In genomic region chr20:37042986-37043972, GRCh38 we compare ENCODE assay signal across 9 cellular contexts. TPM values are rescaled to one million over a fixed set of nuclear protein-coding genes. Genes with fewer than 3 reads are reported as not detected.
DNase-seq lines count a peak whose midpoint lies in the region; ATAC-seq and TF ChIP-seq lines count a peak whose summit lies in the region.
"Had no signal": no experiment of that assay in that cellular context is flagged by ENCODE, and none has a peak within 500 bp of the region (broad histone marks: within the 10 kb centered on the region; RNA-seq: fewer than 3 reads in every experiment).

No MANE protein-coding gene starts in this region.

- no peaks in the 10 kb centered on the region for H3K79me2 ChIP-seq in mammary epithelial cell (ENCODE audit: insufficient read depth, low read length)

- H3K4me1 Mint-ChIP-seq in CD4-positive, CD25-positive, alpha-beta regulatory T cell, result peaks cover 15 to 41% (median 30%) of the 10 kb centered on the region in 4 donors
- peaks cover 5% of the 10 kb centered on the region for H3K4me1 Mint-ChIP-seq in activated T-helper 17 cell treated with anti-CD3 and anti-CD28 coated beads, Interleukin-2, amount 50 U/mL, for 72 hours

- H3K9me3 ChIP-seq in CD4-positive, CD25-positive, alpha-beta regulatory T cell (ENCODE audit: control insufficient read depth in 2 of 2, low read length in 2 of 2), result no peaks in the 10 kb centered on the region
- no peaks in the 10 kb centered on the region for H3K9me3 ChIP-seq in mammary epithelial cell (replicated peaks; ENCODE audit: insufficient read depth, low read length)
- H3K9me3 ChIP-seq: SK-N-SH had no signal

- peak; percentile 81 to 83 for ATAC-seq in CD4-positive, CD25-positive, alpha-beta regulatory T cell (ENCODE audit: low read depth in 2 of 2)
- ATAC-seq in GM19438 (IDR thresholded peaks at IDR 0.05; ENCODE audit: low read depth, unreplicated experiment), result peak; percentile 47
- ATAC-seq in HG03342 (IDR thresholded peaks at IDR 0.05; ENCODE audit: unreplicated experiment), result peak; percentile 71
- ATAC-seq in activated T-helper 17 cell treated with anti-CD3 and anti-CD28 coated beads, Interleukin-2, amount 50 U/mL, for 72 hours (replicated peaks), result peak; percentile 89

- DNase-seq in CD4-positive, CD25-positive, alpha-beta regulatory T cell, result peak in 2 of 3 donors; percentile 60 to 84
- DNase-seq in DMS 273 treated with DMSO at 0.1 percent for 48 hours (lab: John Stamatoyannopoulos, UW) (no peak), mammary epithelial cell (no peak), SW480 (ENCODE audit: low spot score) (no peak), NCI-H1048 (lab: John Stamatoyannopoulos, UW) (no peak)
- DNase-seq: SK-N-SH had no signal

- no peak overlapping the region for H3K4me2 ChIP-seq in mammary epithelial cell (ENCODE audit: insufficient read depth, low read depth, low read length)
- H3K4me2 ChIP-seq: SK-N-SH had no signal

- H3K36me3 ChIP-seq in CD4-positive, CD25-positive, alpha-beta regulatory T cell (ENCODE audit: control insufficient read depth, insufficient read depth, low read length), result peaks cover 37% of the 10 kb centered on the region
- H3K36me3 ChIP-seq in mammary epithelial cell (ENCODE audit: insufficient read depth, low read length), result peaks cover 21% of the 10 kb centered on the region

- peak overlapping the region; percentile 93 for H3K4me3 ChIP-seq in CD4-positive, CD25-positive, alpha-beta regulatory T cell (ENCODE audit: low read depth, low read length)
- no peak overlapping the region for H3K4me3 ChIP-seq in mammary epithelial cell (replicated peaks in 1 of 3; ENCODE audit: insufficient read depth in 1 of 3, low read depth in 2 of 3, low read length in 3 of 3)

- peaks cover 0 to 3% (median 0%) of the 10 kb centered on the region in 7 donors for H3K9me3 Mint-ChIP-seq in CD4-positive, CD25-positive, alpha-beta regulatory T cell
- H3K9me3 Mint-ChIP-seq in activated T-helper 17 cell treated with anti-CD3 and anti-CD28 coated beads, Interleukin-2, amount 50 U/mL, for 72 hours, result no peaks in the 10 kb centered on the region

- H3K27me3 ChIP-seq in CD4-positive, CD25-positive, alpha-beta regulatory T cell (ENCODE audit: control insufficient read depth, insufficient read depth, low read length), result no peaks in the 10 kb centered on the region
- H3K27me3 ChIP-seq in mammary epithelial cell (ENCODE audit: insufficient read depth, low read length), result no peaks in the 10 kb centered on the region

- intact Hi-C loops in mammary epithelial cell (cut with micrococcal nuclease), result no loop called here

- H3K4me1 ChIP-seq in CD4-positive, CD25-positive, alpha-beta regulatory T cell (ENCODE audit: control insufficient read depth, insufficient read depth, low read length, poor library complexity, severe bottlenecking), result peaks cover 18% of the 10 kb centered on the region
- no peaks in the 10 kb centered on the region for H3K4me1 ChIP-seq in mammary epithelial cell (ENCODE audit: insufficient read depth, low read length)

- no peaks in the 10 kb centered on the region for H4K20me1 ChIP-seq in mammary epithelial cell (ENCODE audit: insufficient read depth, low read length)

- H3K27ac ChIP-seq in CD4-positive, CD25-positive, alpha-beta regulatory T cell (ENCODE audit: insufficient read depth, low read length, poor library complexity, severe bottlenecking), result peak overlapping the region; percentile 73
- H3K27ac ChIP-seq in mammary epithelial cell (ENCODE audit: insufficient read depth, low read depth, low read length), result no peak overlapping the region

- H3K27me3 Mint-ChIP-seq in CD4-positive, CD25-positive, alpha-beta regulatory T cell, result peaks cover 4% of the 10 kb centered on the region
- H3K27me3 Mint-ChIP-seq in activated T-helper 17 cell treated with anti-CD3 and anti-CD28 coated beads, Interleukin-2, amount 50 U/mL, for 72 hours, result no peaks in the 10 kb centered on the region

- no peak for TF ChIP-seq CTCF in mammary epithelial cell (conservative IDR thresholded peaks at IDR 0.05 in 1 of 2, IDR thresholded peaks at IDR 0.05 in 1 of 2; ENCODE audit: extremely low read depth in 1 of 2, insufficient read depth in 1 of 2, low read depth in 1 of 2, low read length in 2 of 2)

- in situ Hi-C loops in mammary epithelial cell (cut with MboI; ENCODE audit: low sequenced_read_pairs in 2 of 2), result no loop called here

- dilution Hi-C loops in mammary epithelial cell (cut with HindIII; ENCODE audit: low sequenced_read_pairs), result no loop called here

- no peak overlapping the region for H2AFZ ChIP-seq in mammary epithelial cell (ENCODE audit: low read depth, low read length)

- BruUV-seq in mammary epithelial cell (replicated peaks; lab: Mats Ljungman, UMichigan), result no TSS peak

- H3K27ac Mint-ChIP-seq in CD4-positive, CD25-positive, alpha-beta regulatory T cell, result peak overlapping the region; percentile 91 to 98 (median 95)
- H3K27ac Mint-ChIP-seq in activated T-helper 17 cell treated with anti-CD3 and anti-CD28 coated beads, Interleukin-2, amount 50 U/mL, for 72 hours, result peak overlapping the region; percentile 71

- CTCF ChIA-PET in mammary epithelial cell (lab: Charles Lee; ENCODE audit: low non-redundant PET), result no interaction called here

- H3K4me3 Mint-ChIP-seq in CD4-positive, CD25-positive, alpha-beta regulatory T cell, result peak overlapping the region; percentile 84 to 97 (median 88)
- peak overlapping the region; percentile 78 for H3K4me3 Mint-ChIP-seq in activated T-helper 17 cell treated with anti-CD3 and anti-CD28 coated beads, Interleukin-2, amount 50 U/mL, for 72 hours

- peaks cover 50% of the 10 kb centered on the region for H3K36me3 Mint-ChIP-seq in CD4-positive, CD25-positive, alpha-beta regulatory T cell
- H3K36me3 Mint-ChIP-seq in activated T-helper 17 cell treated with anti-CD3 and anti-CD28 coated beads, Interleukin-2, amount 50 U/mL, for 72 hours (ENCODE audit: low read depth), result peaks cover 97% of the 10 kb centered on the region

- no peak overlapping the region for H3K9ac ChIP-seq in mammary epithelial cell (ENCODE audit: insufficient read depth, low read length)
- H3K9ac ChIP-seq: SK-N-SH had no signal

- 95% methylated on average over 16 of the region's 17 CpGs for WGBS in mammary epithelial cell (ENCODE audit: low coverage, missing lambda C conversion rate)

RNA-seq across cellular contexts. Expression of gene RBL1, which starts 52.5 kb away (rescaled TPM):
- total RNA-seq in CD4-positive, CD25-positive, alpha-beta regulatory T cell, result 32.6 TPM
- 10 to 100 TPM; 11.3 to 23.2 (median 13.3) TPM for polyA plus RNA-seq in CD4-positive, CD25-positive, alpha-beta regulatory T cell
- total RNA-seq in activated T-helper 17 cell treated with anti-CD3 and anti-CD28 coated beads, Interleukin-2, amount 50 U/mL, for 72 hours, result 10 to 100 TPM; 35.9 to 37.6 TPM
- total RNA-seq in mammary epithelial cell, result 10 to 100 TPM in 1 of 2 donors, 1 to 10 TPM in 1; 2.7 to 13.2 TPM
- polyA plus RNA-seq in mammary epithelial cell, result 5.6 TPM
- 16.7 TPM for polyA minus RNA-seq in mammary epithelial cell

Comparison
In these comparisons a context has a peak if more than half of its experiments do, and no peak if none do; other contexts are left out.
1. DNase-seq: peak in CD4-positive, CD25-positive, alpha-beta regulatory T cell (2 of 3); none in DMS 273 treated with DMSO at 0.1 percent for 48 hours (single experiment), mammary epithelial cell (single experiment), SW480 (single experiment) and NCI-H1048 (single experiment).
2. Peak in every context shown above with its lines, with median percentiles within 50 percentile points of each other: ATAC-seq.